ENCODE assay signal across 24 cellular contexts in the genomic region with DNA sequence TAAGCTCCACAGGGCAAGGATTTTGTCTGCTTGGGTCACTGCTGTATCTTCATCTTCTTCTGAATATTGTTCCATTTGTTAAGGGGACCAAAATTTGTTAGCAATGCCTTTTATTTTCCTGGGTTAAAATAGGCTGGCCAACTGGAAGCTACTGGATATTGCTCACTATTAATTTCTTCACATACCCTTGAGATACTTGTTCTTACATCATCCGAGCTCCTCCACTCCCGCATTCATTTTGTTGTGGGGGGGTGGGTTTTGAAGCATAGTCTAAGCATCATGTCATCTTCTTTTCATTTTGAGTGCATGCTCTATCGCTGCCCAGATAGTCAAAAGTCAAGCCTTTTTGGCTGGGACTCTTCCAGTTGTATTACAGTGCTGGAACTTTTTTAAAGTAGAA. TPM values are rescaled to one million over a fixed set of nuclear protein-coding genes. Genes with fewer than 3 reads are reported as not detected.
A peak's percentile ranks its signal among the peaks of the same experiment; 100 is the strongest.
DNase-seq lines count a peak whose midpoint lies in the region; ATAC-seq, FAIRE-seq and TF ChIP-seq lines count a peak whose summit lies in the region.
"Had no signal": no experiment of that assay in that cellular context is flagged by ENCODE, and none has a peak within 500 bp of the region (broad histone marks: within the 10 kb centered on the region; RNA-seq: fewer than 3 reads in every experiment).

No MANE protein-coding gene starts in this region.

- H3K4me1 ChIP-seq in adipocyte (ENCODE audit: control insufficient read depth, insufficient read depth, low read length) = peaks cover 42% of the 10 kb centered on the region
- H3K4me1 ChIP-seq in neural progenitor cell = peaks cover 42% of the 10 kb centered on the region
- H3K4me1 ChIP-seq in subcutaneous abdominal adipose tissue (ENCODE audit: control insufficient read depth in 5 of 5, insufficient read depth in 5 of 5, low read length in 5 of 5) = peaks cover 0 to 42% (median 20%) of the 10 kb centered on the region in 5 donors
- H3K4me1 ChIP-seq in HepG2 (ENCODE audit: insufficient read depth, low read length) = 0 out of 2 replicates have a peak, but pooled peaks cover 19% of the 10 kb centered on the region
- H3K4me1 ChIP-seq: HAP-1 had no signal

- no peaks in the 10 kb centered on the region for H3K36me3 Mint-ChIP-seq in neural progenitor cell
- H3K36me3 Mint-ChIP-seq: CD8-positive, alpha-beta memory T cell had no signal

- H3K9me3 Mint-ChIP-seq in neural progenitor cell = peaks cover 3% of the 10 kb centered on the region
- H3K9me3 Mint-ChIP-seq: CD8-positive, alpha-beta memory T cell had no signal

- H3K9ac ChIP-seq in adipocyte (ENCODE audit: low read length) (peak overlapping the region; percentile 87), neural progenitor cell (no peak overlapping the region), subcutaneous abdominal adipose tissue (ENCODE audit: low read length in 5 of 5) (no peak overlapping the region), HepG2 (ENCODE audit: insufficient read depth, low read depth, low read length) (no peak overlapping the region)
- H3K9ac ChIP-seq: GM23248 had no signal

- no peak for TF ChIP-seq CTCF in cardiac fibroblast (IDR thresholded peaks at IDR 0.05; ENCODE audit: low read depth, low read length)
- no peak for TF ChIP-seq CTCF in neural progenitor cell (IDR thresholded peaks at IDR 0.05)
- TF ChIP-seq CTCF in HepG2 (CRISPR knock-in tag; IDR thresholded peaks at IDR 0.05) = no peak

- 73% methylated on average over 3 of the region's 3 CpGs for WGBS in HepG2 (ENCODE audit: low lambda C conversion rate)

- H3K79me2 ChIP-seq in neural progenitor cell (ENCODE audit: low read depth) (no peaks in the 10 kb centered on the region), HepG2 (ENCODE audit: insufficient read depth, low read length) (no peaks in the 10 kb centered on the region)

- H3K27ac Mint-ChIP-seq in neural progenitor cell = peak overlapping the region; percentile 25
- H3K27ac Mint-ChIP-seq: CD8-positive, alpha-beta memory T cell had no signal

- intact Hi-C loops in HepG2 (cut with micrococcal nuclease; ENCODE audit: unreplicated experiment) = no loop called here

- TF ChIP-seq POLR2A in HepG2 (IDR thresholded peaks at IDR 0.05; ENCODE audit: insufficient read depth in 1 of 2, low read depth in 2 of 2, low read length in 2 of 2) = no peak

- peaks cover 32% of the 10 kb centered on the region for H3F3A ChIP-seq in neural progenitor cell (ENCODE audit: low read depth)

- H3K4me3 Mint-ChIP-seq in neural progenitor cell = no peak overlapping the region
- H3K4me3 Mint-ChIP-seq: CD8-positive, alpha-beta memory T cell had no signal

- no peaks in the 10 kb centered on the region for H3K36me3 ChIP-seq in adipocyte (ENCODE audit: control insufficient read depth, insufficient read depth, low read length, severe bottlenecking)
- no peaks in the 10 kb centered on the region for H3K36me3 ChIP-seq in neural progenitor cell
- H3K36me3 ChIP-seq in subcutaneous abdominal adipose tissue (ENCODE audit: control insufficient read depth in 5 of 5, insufficient read depth in 5 of 5, low read length in 5 of 5) = no peaks in the 10 kb centered on the region
- no peaks in the 10 kb centered on the region for H3K36me3 ChIP-seq in H7 (replicated peaks; ENCODE audit: control insufficient read depth, insufficient read depth, low read length)
- H3K36me3 ChIP-seq in HepG2 (replicated peaks in 1 of 2; ENCODE audit: control insufficient read depth in 1 of 2, insufficient read depth in 2 of 2, low read length in 2 of 2) = no peaks in the 10 kb centered on the region
- H3K36me3 ChIP-seq: HAP-1, SJCRH30 had no signal

- no TSS peak for BruUV-seq in HepG2 (replicated peaks; lab: Mats Ljungman, UMichigan)

- H3K9me3 ChIP-seq in adipocyte (ENCODE audit: control insufficient read depth, low read length) (no peaks in the 10 kb centered on the region), neural progenitor cell (ENCODE audit: low read depth) (no peaks in the 10 kb centered on the region), subcutaneous abdominal adipose tissue (ENCODE audit: control insufficient read depth in 5 of 5, low read length in 5 of 5) (peaks cover 0 to 4% (median 0%) of the 10 kb centered on the region in 5 donors), HepG2 (ENCODE audit: low read length) (no peaks in the 10 kb centered on the region)
- H3K9me3 ChIP-seq: HAP-1, SJCRH30 had no signal

- DNase-seq in adipocyte (ENCODE audit: low read depth) (no peak), cardiac fibroblast (ENCODE audit: low read depth in 2 of 2) (peak; percentile 8 to 16), neural progenitor cell (ENCODE audit: low spot score) (no peak), H7 (no peak), HepG2 (ENCODE audit: low spot score) (no peak)
- no peak for DNase-seq in activated naive CD4-positive, alpha-beta T cell treated with Interleukin-2 at 50 U/mL for 16 hours
- DNase-seq: ACHN; C1 segment of cervical spinal cord; Calu3; CD8-positive, alpha-beta memory T cell; DMS153; GM23248; KBM-7; NCI-H1092 treated with DMSO at 0.1 percent for 48 hours; NCI-H146; NCI-H2029 treated with DMSO at 0.1 percent for 48 hours; NCI-H2171; NCI-H524 treated with DMSO at 0.1 percent for 48 hours; SJCRH30 had no signal

- H3K4me3 ChIP-seq in adipocyte (ENCODE audit: low read length) (no peak overlapping the region), cardiac fibroblast (replicated peaks in 1 of 2; ENCODE audit: low read depth in 2 of 2, low read length in 2 of 2) (no peak overlapping the region), neural progenitor cell (no peak overlapping the region), subcutaneous abdominal adipose tissue (ENCODE audit: low read depth in 1 of 5, low read length in 5 of 5) (no peak overlapping the region), H7 (ENCODE audit: insufficient read depth, low read depth, low read length) (no peak overlapping the region), HepG2 (replicated peaks in 1 of 3; ENCODE audit: insufficient read depth in 1 of 3, low read depth in 2 of 3, low read length in 3 of 3) (no peak overlapping the region)
- H3K4me3 ChIP-seq: GM23248, HAP-1, SJCRH30 had no signal

- H3K4me2 ChIP-seq in neural progenitor cell (no peak overlapping the region), HepG2 (ENCODE audit: low read depth, low read length) (no peak overlapping the region)

- no peak for FAIRE-seq in HepG2 (lab: Jason Lieb, UNC)
- FAIRE-seq: GM12891 had no signal

- TF ChIP-seq EP300 in HepG2 (IDR thresholded peaks at IDR 0.05; ENCODE audit: low read depth in 2 of 2, low read length in 2 of 2) (no peak), HepG2 (CRISPR knock-in tag; IDR thresholded peaks at IDR 0.05; ENCODE audit: borderline replicate concordance) (no peak)

- no peak for TF ChIP-seq RAD21 in HepG2 (CRISPR knock-in tag; IDR thresholded peaks at IDR 0.05)

- in situ Hi-C loops in HepG2 (cut with HindIII; ENCODE audit: extremely low pct_ligation_motif_present, low pct_unique_long_range_greater_than_20kb) = no loop called here

- H3K4me1 Mint-ChIP-seq in neural progenitor cell = peaks cover 47% of the 10 kb centered on the region
- H3K4me1 Mint-ChIP-seq: CD8-positive, alpha-beta memory T cell had no signal

- peaks cover 3% of the 10 kb centered on the region for H3K27me3 Mint-ChIP-seq in neural progenitor cell (ENCODE audit: insufficient read depth, low read depth)

- no peaks in the 10 kb centered on the region for H3K27me3 ChIP-seq in adipocyte (replicated peaks; ENCODE audit: control insufficient read depth, insufficient read depth, low read length)
- H3K27me3 ChIP-seq in neural progenitor cell = no peaks in the 10 kb centered on the region
- H3K27me3 ChIP-seq in subcutaneous abdominal adipose tissue (ENCODE audit: control insufficient read depth in 5 of 5, insufficient read depth in 4 of 5, low read length in 5 of 5) = no peaks in the 10 kb centered on the region
- no peaks in the 10 kb centered on the region for H3K27me3 ChIP-seq in H7 (ENCODE audit: control insufficient read depth, insufficient read depth, low read length)
- H3K27me3 ChIP-seq in HepG2 (ENCODE audit: control insufficient read depth in 1 of 2, insufficient read depth in 2 of 2, low read length in 2 of 2) = no peaks in the 10 kb centered on the region; a peak in 1 of 5 replicates
- H3K27me3 ChIP-seq: SJCRH30 had no signal

- CTCF ChIA-PET in HepG2 (lab: Yijun Ruan, JAX; ENCODE audit: low intra/inter-chr PET ratio, low total read pairs) = no interaction called here

- H3K27ac ChIP-seq in neural progenitor cell (no peak overlapping the region), subcutaneous abdominal adipose tissue (ENCODE audit: low read depth, low read length) (peak overlapping the region; percentile 34), HepG2 (ENCODE audit: extremely low read length, insufficient read depth, low read length) (no peak overlapping the region)
- H3K27ac ChIP-seq: GM23248, HL-60, SJCRH30 had no signal

- H4K20me1 ChIP-seq in neural progenitor cell (ENCODE audit: low read depth) = no peaks in the 10 kb centered on the region
- H4K20me1 ChIP-seq in HepG2 (ENCODE audit: insufficient read depth, low read length) = no peaks in the 10 kb centered on the region

- ATAC-seq in HepG2 = no peak
- ATAC-seq: Panc1 had no signal

- H2AFZ ChIP-seq in neural progenitor cell (replicated peaks) (no peak overlapping the region), HepG2 (ENCODE audit: low read length) (no peak overlapping the region)
- H2AFZ ChIP-seq: GM23248 had no signal

- POLR2A ChIA-PET in HepG2 (lab: Yijun Ruan, JAX) = no interaction called here

RNA-seq across cellular contexts. Expression of a gene that starts 42.5 kb away (rescaled TPM):
- total RNA-seq in neural progenitor cell (ENCODE audit: low replicate concordance) (19.7 and 24.2 TPM in 2 replicates), HepG2 (2016; rRNA removed; fragmentation: Illumina TruSeq; extraction: Trizol) (21.3 and 26.0 TPM in 2 replicates)
- total RNA-seq in H7 (2014; rRNA removed; shearing (Covaris generic)) = 15.0 and 19.8 TPM in 2 replicates
- total RNA-seq in HepG2 (2016; cell fraction: cytosol; rRNA removed; fragmentation: Illumina TruSeq; extraction: Trizol; ENCODE audit: low read depth) = 15.6 and 18.1 TPM in 2 replicates
- 23.2 and 24.7 TPM in 2 replicates for total RNA-seq in HepG2 (2016; cell fraction: insoluble cytoplasmic fraction; rRNA removed; fragmentation: Illumina TruSeq; extraction: Trizol)
- 8.9 and 10.9 TPM in 2 replicates for total RNA-seq in HepG2 (2016; cell fraction: membrane; rRNA removed; fragmentation: Illumina TruSeq; extraction: Trizol)
- total RNA-seq in HepG2 (2016; cell fraction: nucleus; rRNA removed; fragmentation: Illumina TruSeq; extraction: Trizol) = 42.9 and 43.7 TPM in 2 replicates
- polyA plus RNA-seq in HepG2 (2011; rRNA removed) = 6.4 and 8.4 TPM in 2 replicates
- 3.4 and 4.1 TPM in 2 replicates for polyA plus RNA-seq in HepG2 (2011; cell fraction: cytosol; rRNA removed)
- polyA plus RNA-seq in HepG2 (2011; cell fraction: nucleus; rRNA removed) = 4.4 and 7.1 TPM in 2 replicates
- 7.9 and 11.9 TPM in 2 replicates for polyA plus RNA-seq in HepG2 (2012)
- 0.45 and 0.52 TPM in 2 replicates for polyA plus RNA-seq in HepG2 (2016; cell fraction: cytosol; fragmentation: Illumina TruSeq; extraction: Trizol; ENCODE audit: low read depth)
- 19.5 and 20.2 TPM in 2 replicates for polyA plus RNA-seq in HepG2 (2016; cell fraction: insoluble cytoplasmic fraction; fragmentation: Illumina TruSeq; extraction: Trizol; ENCODE audit: low read depth)
- polyA plus RNA-seq in HepG2 (2016; cell fraction: membrane; fragmentation: Illumina TruSeq; extraction: Trizol; ENCODE audit: low read depth) = 1.8 and 2.2 TPM in 2 replicates
- 35.9 and 42.5 TPM in 2 replicates for polyA plus RNA-seq in HepG2 (2016; cell fraction: nucleus; fragmentation: Illumina TruSeq; extraction: Trizol; ENCODE audit: insufficient read depth, low read depth)
- 0.19 and 11.0 TPM in 2 replicates for polyA minus RNA-seq in HepG2 (2011; rRNA and poly(A)+ RNA removed; ENCODE audit: low replicate concordance)
- polyA minus RNA-seq in HepG2 (2011; cell fraction: cytosol; rRNA and poly(A)+ RNA removed) = 9.1 and 9.7 TPM in 2 replicates
- 46.5 and 49.8 TPM in 2 replicates for polyA minus RNA-seq in HepG2 (2011; cell fraction: nucleus; rRNA and poly(A)+ RNA removed)

Comparison
In these comparisons a context has a peak if more than half of its experiments do, and no peak if none do; other contexts are left out.
1. DNase-seq: peak in cardiac fibroblast (2 of 2); none in adipocyte (single experiment), neural progenitor cell (single experiment), activated naive CD4-positive, alpha-beta T cell treated with Interleukin-2 at 50 U/mL for 16 hours (single experiment), H7 (single experiment) and HepG2 (single experiment).